In genomic region chr6:23445157-23445710, GRCh38 we compare ENCODE assay signal across 16 cellular contexts.
DNase-seq lines count a peak whose midpoint lies in the region; ATAC-seq and TF ChIP-seq lines count a peak whose summit lies in the region.
"Had no signal": no experiment of that assay in that cellular context is flagged by ENCODE, and none has a peak within 500 bp of the region (broad histone marks: within the 10 kb centered on the region; RNA-seq: fewer than 3 reads in every experiment).

No MANE protein-coding gene starts in this region.

- peaks cover 3% of the 10 kb centered on the region for H3K9me3 Mint-ChIP-seq in mesothelial cell of epicardium
- peaks cover 14% of the 10 kb centered on the region for H3K9me3 Mint-ChIP-seq in stimulated activated effector memory CD8-positive, alpha-beta T cell treated with anti-CD3 and anti-CD28 coated beads, Interleukin-12 subunit alpha, Interleukin-12 subunit beta, amount 100 ng/mL, for 72 hours

- H3K27me3 Mint-ChIP-seq in mesothelial cell of epicardium (ENCODE audit: low read depth), result no peaks in the 10 kb centered on the region

- H3K36me3 Mint-ChIP-seq in mesothelial cell of epicardium, result peaks cover 2% of the 10 kb centered on the region
- H3K36me3 Mint-ChIP-seq in stimulated activated effector memory CD8-positive, alpha-beta T cell treated with anti-CD3 and anti-CD28 coated beads, Interleukin-12 subunit alpha, Interleukin-12 subunit beta, amount 100 ng/mL, for 72 hours, result no peaks in the 10 kb centered on the region
- H3K36me3 Mint-ChIP-seq: natural killer cell had no signal

- no peak for TF ChIP-seq CTCF in AG10803 (conservative IDR thresholded peaks at IDR 0.05; ENCODE audit: low read length)
- no peak for TF ChIP-seq CTCF in fibroblast of mammary gland (conservative IDR thresholded peaks at IDR 0.05; ENCODE audit: control insufficient read depth, insufficient read depth, low read depth, low read length)
- TF ChIP-seq CTCF in mesothelial cell of epicardium (IDR thresholded peaks at IDR 0.05; ENCODE audit: unreplicated experiment), result no peak

- ATAC-seq in stimulated activated effector memory CD8-positive, alpha-beta T cell treated with anti-CD3 and anti-CD28 coated beads, Interleukin-12 subunit alpha, Interleukin-12 subunit beta, amount 100 ng/mL, for 72 hours, result no peak
- ATAC-seq: natural killer cell had no signal

- peaks cover 79% of the 10 kb centered on the region for H3K4me1 Mint-ChIP-seq in mesothelial cell of epicardium
- H3K4me1 Mint-ChIP-seq in stimulated activated effector memory CD8-positive, alpha-beta T cell treated with anti-CD3 and anti-CD28 coated beads, Interleukin-12 subunit alpha, Interleukin-12 subunit beta, amount 100 ng/mL, for 72 hours, result no peaks in the 10 kb centered on the region
- H3K4me1 Mint-ChIP-seq: natural killer cell had no signal

- DNase-seq in AG10803 (ENCODE audit: low read depth), result peak; percentile 37
- DNase-seq in NCI-H446 treated with DMSO at 0.1 percent for 48 hours (lab: John Stamatoyannopoulos, UW), result peak; percentile 47
- DNase-seq in fibroblast of mammary gland (ENCODE audit: low read depth), result peak; percentile 56
- DNase-seq in mesothelial cell of epicardium (ENCODE audit: low spot score in 2 of 2, unreplicated experiment in 2 of 2), result no peak
- DNase-seq in stimulated activated effector memory CD8-positive, alpha-beta T cell treated with anti-CD3 and anti-CD28 coated beads, Interleukin-12 subunit alpha, Interleukin-12 subunit beta, amount 100 ng/mL, for 72 hours (ENCODE audit: low spot score in 2 of 2), result no peak
- no peak for DNase-seq in activated gamma-delta T cell treated with Interleukin-2 at 50 U/mL for 16 hours
- no peak for DNase-seq in epidermal melanocyte (ENCODE audit: insufficient read length, low spot score)
- no peak for DNase-seq in ureter (ENCODE audit: low spot score)
- DNase-seq: activated CD4-positive, alpha-beta T cell treated with anti-CD3 and anti-CD28 coated beads for 48 hours; activated CD8-positive, alpha-beta memory T cell treated with anti-CD3 and anti-CD28 coated beads, Interleukin-2, amount 50 U/mL, for 48 hours; activated naive CD4-positive, alpha-beta T cell treated with anti-CD3 and anti-CD28 coated beads, Interleukin-2, amount 50 U/mL, for 16 hours; KBM-7; natural killer cell; NCI-H1048; SJCRH30 had no signal

- H3K4me3 ChIP-seq in AG10803 (ENCODE audit: low read length) (no peak overlapping the region), fibroblast of mammary gland (ENCODE audit: control insufficient read depth, low read depth, low read length) (no peak overlapping the region)
- H3K4me3 ChIP-seq: breast epithelium, SJCRH30 had no signal

- H3K4me3 Mint-ChIP-seq in mesothelial cell of epicardium, result no peak overlapping the region
- no peak overlapping the region for H3K4me3 Mint-ChIP-seq in stimulated activated effector memory CD8-positive, alpha-beta T cell treated with anti-CD3 and anti-CD28 coated beads, Interleukin-12 subunit alpha, Interleukin-12 subunit beta, amount 100 ng/mL, for 72 hours
- H3K4me3 Mint-ChIP-seq: natural killer cell had no signal

- H3K27ac Mint-ChIP-seq in mesothelial cell of epicardium, result peak overlapping the region; percentile 93
- no peak overlapping the region for H3K27ac Mint-ChIP-seq in stimulated activated effector memory CD8-positive, alpha-beta T cell treated with anti-CD3 and anti-CD28 coated beads, Interleukin-12 subunit alpha, Interleukin-12 subunit beta, amount 100 ng/mL, for 72 hours
- H3K27ac Mint-ChIP-seq: natural killer cell had no signal

Comparison
In these comparisons a context has a peak if more than half of its experiments do, and no peak if none do; other contexts are left out.
1. DNase-seq: peak in AG10803 (single experiment), NCI-H446 treated with DMSO at 0.1 percent for 48 hours (single experiment) and fibroblast of mammary gland (single experiment); none in mesothelial cell of epicardium (0 of 2), stimulated activated effector memory CD8-positive, alpha-beta T cell treated with anti-CD3 and anti-CD28 coated beads, Interleukin-12 subunit alpha, Interleukin-12 subunit beta, amount 100 ng/mL, for 72 hours (0 of 2), activated gamma-delta T cell treated with Interleukin-2 at 50 U/mL for 16 hours (single experiment), epidermal melanocyte (single experiment) and ureter (single experiment).